Comparison of ENCODE assay signal across 14 cellular contexts in genomic region chr13:110329798-110330461, GRCh38. TPM values are rescaled to one million over a fixed set of nuclear protein-coding genes. Genes with fewer than 3 reads are reported as not detected.
DNase-seq lines count a peak whose midpoint lies in the region; ATAC-seq, FAIRE-seq and TF ChIP-seq lines count a peak whose summit lies in the region.
"Had no signal": no experiment of that assay in that cellular context is flagged by ENCODE, and none has a peak within 500 bp of the region (broad histone marks: within the 10 kb centered on the region; RNA-seq: fewer than 3 reads in every experiment).

No MANE protein-coding gene starts in this region.

- H3K9me3 ChIP-seq in kidney (ENCODE audit: control insufficient read depth in 1 of 2, low read length in 2 of 2): no peaks in the 10 kb centered on the region
- no peaks in the 10 kb centered on the region for H3K9me3 ChIP-seq in gastrocnemius medialis

- in situ Hi-C loops in gastrocnemius medialis (cut with MboI; ENCODE audit: low sequenced_read_pairs in 4 of 4): no loop called here
- in situ Hi-C loops in GM13977 (cut with MboI; ENCODE audit: low pct_unique_long_range_greater_than_20kb, low sequenced_read_pairs, unreplicated experiment): no loop called here

- peak in 1 of 2 donors; percentile 10 for ATAC-seq in gastrocnemius medialis
- ATAC-seq in activated CD8-positive, alpha-beta T cell treated with anti-CD3 and anti-CD28 coated beads for 36 hours: no peak
- ATAC-seq: activated CD8-positive, alpha-beta T cell treated with anti-CD3 and anti-CD28 coated beads, Interleukin-2, amount 10 ng/mL, durations not matched to agents 7 days and 5 days had no signal

- no peaks in the 10 kb centered on the region for H3K36me3 Mint-ChIP-seq in activated CD8-positive, alpha-beta T cell treated with anti-CD3 and anti-CD28 coated beads for 36 hours (ENCODE audit: low read depth)

- H3K27ac Mint-ChIP-seq in activated CD8-positive, alpha-beta T cell treated with anti-CD3 and anti-CD28 coated beads for 36 hours: no peak overlapping the region
- H3K27ac Mint-ChIP-seq: activated CD8-positive, alpha-beta T cell treated with anti-CD3 and anti-CD28 coated beads, Interleukin-2, amount 10 ng/mL, durations not matched to agents 7 days and 5 days had no signal

- H3K4me3 Mint-ChIP-seq in activated CD8-positive, alpha-beta T cell treated with anti-CD3 and anti-CD28 coated beads for 36 hours: no peak overlapping the region
- H3K4me3 Mint-ChIP-seq: activated CD8-positive, alpha-beta T cell treated with anti-CD3 and anti-CD28 coated beads, Interleukin-2, amount 10 ng/mL, durations not matched to agents 7 days and 5 days had no signal

- FAIRE-seq in kidney (lab: Jason Lieb, UNC) (no peak), GM19239 (lab: Jason Lieb, UNC) (no peak)
- FAIRE-seq: frontal cortex had no signal

- H3K9ac ChIP-seq in kidney (ENCODE audit: low read length in 2 of 2): peak overlapping the region in 1 of 2 donors; percentile 57
- H3K9ac ChIP-seq: BLaER1 treated with 17β-estradiol and CSF1 and Interleukin-3, amounts not matched to agents 10 nM and 100 nM had no signal

- H3K27ac ChIP-seq in kidney (ENCODE audit: low read depth in 2 of 2, low read length in 2 of 2): peak overlapping the region; percentile 58 to 64
- H3K27ac ChIP-seq in gastrocnemius medialis: peak overlapping the region in 3 of 4 donors; percentile 6 to 58 (median 35)
- H3K27ac ChIP-seq: BLaER1 treated with 17β-estradiol and CSF1 and Interleukin-3, amounts not matched to agents 10 nM and 100 nM had no signal

- H3K36me3 ChIP-seq in kidney (ENCODE audit: control insufficient read depth in 1 of 2, insufficient read depth in 2 of 2, low read length in 2 of 2) (no peaks in the 10 kb centered on the region), gastrocnemius medialis (no peaks in the 10 kb centered on the region)

- TF ChIP-seq POLR2A in gastrocnemius medialis (IDR thresholded peaks at IDR 0.05): no peak

- peaks cover 12 to 13% of the 10 kb centered on the region in 2 donors for H3K4me1 ChIP-seq in kidney (ENCODE audit: control insufficient read depth in 1 of 2, insufficient read depth in 1 of 2, low read depth in 1 of 2, low read length in 2 of 2)
- H3K4me1 ChIP-seq in gastrocnemius medialis: peaks cover 9 to 29% of the 10 kb centered on the region in 2 donors

- H3K9me3 Mint-ChIP-seq in activated CD8-positive, alpha-beta T cell treated with anti-CD3 and anti-CD28 coated beads for 36 hours: no peaks in the 10 kb centered on the region

- peak overlapping the region in 1 of 2 donors; percentile 3 for H3K4me3 ChIP-seq in cardiac fibroblast (replicated peaks in 1 of 2; ENCODE audit: low read depth in 2 of 2, low read length in 2 of 2)
- H3K4me3 ChIP-seq in kidney (ENCODE audit: low read length in 2 of 2): peak overlapping the region; percentile 30 to 48
- H3K4me3 ChIP-seq in gastrocnemius medialis: peak overlapping the region in 1 of 4 donors; percentile 39
- H3K4me3 ChIP-seq: BLaER1 treated with 17β-estradiol and CSF1 and Interleukin-3, amounts not matched to agents 10 nM and 100 nM had no signal

- DNase-seq in H4 (ENCODE audit: low spot score) (peak; percentile 44), cardiac fibroblast (ENCODE audit: low read depth in 2 of 2) (peak; percentile 59 to 60), kidney (no peak), gastrocnemius medialis (no peak), GM19239 (ENCODE audit: insufficient read length, low spot score) (no peak), NCI-H187 (lab: John Stamatoyannopoulos, UW) (no peak), GM13977 (ENCODE audit: low spot score) (no peak)
- no peak for DNase-seq in activated CD8-positive, alpha-beta T cell treated with anti-CD3 and anti-CD28 coated beads for 36 hours
- DNase-seq: activated CD8-positive, alpha-beta T cell treated with anti-CD3 and anti-CD28 coated beads, Interleukin-2, amount 10 ng/mL, durations not matched to agents 7 days and 5 days; NCI-H526 treated with DMSO at 0.1 percent for 48 hours; stimulated activated CD4-positive, alpha-beta T cell treated with anti-CD3 and anti-CD28 coated beads, Interleukin-4, amount 100 ng/mL, for 4 hours; T-helper 1 cell had no signal

- H3K27me3 Mint-ChIP-seq in activated CD8-positive, alpha-beta T cell treated with anti-CD3 and anti-CD28 coated beads for 36 hours: peaks cover 20% of the 10 kb centered on the region

- peaks cover 0 to 4% (median 0%) of the 10 kb centered on the region in 3 donors for H3K27me3 ChIP-seq in gastrocnemius medialis
- H3K27me3 ChIP-seq: BLaER1 treated with 17β-estradiol and CSF1 and Interleukin-3, amounts not matched to agents 10 nM and 100 nM had no signal

- CTCF ChIA-PET in activated CD8-positive, alpha-beta T cell treated with anti-CD3 and anti-CD28 coated beads for 36 hours (lab: Charles Lee): no interaction called here

- POLR2A ChIA-PET in activated CD8-positive, alpha-beta T cell treated with anti-CD3 and anti-CD28 coated beads for 36 hours (lab: Charles Lee): interaction anchor here (1.3 kb wide), 1 partner anchor 10 kb away, joined by 4 read pairs; no protein-coding TSS in a partner anchor

- H3K4me1 Mint-ChIP-seq in activated CD8-positive, alpha-beta T cell treated with anti-CD3 and anti-CD28 coated beads for 36 hours (ENCODE audit: low read depth): no peaks in the 10 kb centered on the region

- no peak for TF ChIP-seq CTCF in cardiac fibroblast (IDR thresholded peaks at IDR 0.05; ENCODE audit: low read depth, low read length)
- TF ChIP-seq CTCF in kidney (IDR thresholded peaks at IDR 0.05; ENCODE audit: borderline replicate concordance, extremely low read depth, insufficient read depth): no peak
- no peak for TF ChIP-seq CTCF in gastrocnemius medialis (IDR thresholded peaks at IDR 0.05 in 4 of 5, conservative IDR thresholded peaks at IDR 0.05 in 1 of 5)
- no peak for TF ChIP-seq CTCF in activated CD8-positive, alpha-beta T cell treated with anti-CD3 and anti-CD28 coated beads for 36 hours (IDR thresholded peaks at IDR 0.05)
- no peak for TF ChIP-seq CTCF in GM13977 (IDR thresholded peaks at IDR 0.05; ENCODE audit: extremely low read depth, insufficient read depth, missing control alignments)

- intact Hi-C loops in kidney (cut with DNase I): no loop called here
- intact Hi-C loops in gastrocnemius medialis (cut with DNase I; ENCODE audit: low total_unique reads): no loop called here
- intact Hi-C loops in activated CD8-positive, alpha-beta T cell treated with anti-CD3 and anti-CD28 coated beads for 36 hours (cut with micrococcal nuclease): no loop called here

RNA-seq across cellular contexts. Expression of gene COL4A2, which starts 22.8 kb away (rescaled TPM):
- total RNA-seq in H4 (2014; rRNA removed; shearing (Covaris generic)): 20.4 and 33.3 TPM in 2 replicates
- 265 TPM for total RNA-seq in kidney
- 126 TPM for polyA plus RNA-seq in kidney (ENCODE audit: insufficient read depth, low read depth, low replicate concordance)
- total RNA-seq in gastrocnemius medialis: 10 to 100 TPM; 51.2 to 85.8 (median 70.5) TPM
- total RNA-seq in activated CD8-positive, alpha-beta T cell treated with anti-CD3 and anti-CD28 coated beads for 36 hours: not detected
- total RNA-seq: activated CD8-positive, alpha-beta T cell treated with anti-CD3 and anti-CD28 coated beads, Interleukin-2, amount 10 ng/mL, durations not matched to agents 7 days and 5 days had no signal

RNA-seq across cellular contexts. Expression of gene COL4A1, which starts 23.0 kb away (rescaled TPM):
- total RNA-seq in H4 (2014; rRNA removed; shearing (Covaris generic)): 56.1 and 66.5 TPM in 2 replicates
- total RNA-seq in kidney: 218 TPM
- 53.0 TPM for polyA plus RNA-seq in kidney (ENCODE audit: insufficient read depth, low read depth, low replicate concordance)
- 100 to 1,000 TPM in 3 of 4 donors, 10 to 100 TPM in 1; 60.5 to 127 (median 120) TPM for total RNA-seq in gastrocnemius medialis
- not detected for total RNA-seq in activated CD8-positive, alpha-beta T cell treated with anti-CD3 and anti-CD28 coated beads for 36 hours
- total RNA-seq: activated CD8-positive, alpha-beta T cell treated with anti-CD3 and anti-CD28 coated beads, Interleukin-2, amount 10 ng/mL, durations not matched to agents 7 days and 5 days had no signal

Comparison
In these comparisons a context has a peak if more than half of its experiments do, and no peak if none do; other contexts are left out.
1. DNase-seq: peak in H4 (single experiment) and cardiac fibroblast (2 of 2); none in kidney (single experiment), gastrocnemius medialis (0 of 2), activated CD8-positive, alpha-beta T cell treated with anti-CD3 and anti-CD28 coated beads for 36 hours (single experiment), GM19239 (single experiment), NCI-H187 (0 of 2) and GM13977 (single experiment).
2. RNA of gene COL4A2, which starts 22.8 kb away (total RNA-seq): 265 TPM in kidney (single experiment), 51.2 to 85.8 TPM in gastrocnemius medialis and 20.4 to 33.3 TPM in H4; not detected in activated CD8-positive, alpha-beta T cell treated with anti-CD3 and anti-CD28 coated beads for 36 hours; every median in the first group is over 10 times any median in the second.
3. RNA of gene COL4A1, which starts 23.0 kb away (total RNA-seq): 218 TPM in kidney (single experiment), 60.5 to 127 TPM in gastrocnemius medialis and 56.1 to 66.5 TPM in H4; not detected in activated CD8-positive, alpha-beta T cell treated with anti-CD3 and anti-CD28 coated beads for 36 hours; every median in the first group is over 10 times any median in the second.